In genomic region chr12:98504368-98504617, GRCh38 we compare ENCODE assay signal across 8 cellular contexts. TPM values are rescaled to one million over a fixed set of nuclear protein-coding genes. Genes with fewer than 3 reads are reported as not detected.
DNase-seq lines count a peak whose midpoint lies in the region; ATAC-seq and TF ChIP-seq lines count a peak whose summit lies in the region.

No MANE protein-coding gene starts in this region.

- no peaks in the 10 kb centered on the region for H3K9me2 ChIP-seq in OCI-LY1 (ENCODE audit: low read depth, low read length)

- H3F3A ChIP-seq in OCI-LY1 (ENCODE audit: insufficient read depth, low read length): no peaks in the 10 kb centered on the region

- no peaks in the 10 kb centered on the region for H3K36me3 ChIP-seq in BE2C
- H3K36me3 ChIP-seq in OCI-LY1 (ENCODE audit: insufficient read depth, low read length): no peaks in the 10 kb centered on the region

- H3K9ac ChIP-seq in OCI-LY1 (ENCODE audit: low read length): peak overlapping the region; percentile 78

- 0 out of 2 replicates have a peak overlapping the region, but pooled peaks have one; percentile 80 for H2AFZ ChIP-seq in OCI-LY1 (ENCODE audit: low read length)

- no peaks in the 10 kb centered on the region for H4K20me1 ChIP-seq in OCI-LY1 (ENCODE audit: insufficient read depth, low read length)

- peak overlapping the region; percentile 97 for H3K4me3 ChIP-seq in BE2C (ENCODE audit: low read depth, low read length)
- peak overlapping the region; percentile 65 for H3K4me3 ChIP-seq in OCI-LY1 (ENCODE audit: low read depth, low read length, poor library complexity, severe bottlenecking)
- peak overlapping the region; percentile 67 for H3K4me3 ChIP-seq in epithelial cell of esophagus (ENCODE audit: low read length)
- peak overlapping the region; percentile 79 for H3K4me3 ChIP-seq in skeletal muscle cell (ENCODE audit: low read depth, low read length)

- no peaks in the 10 kb centered on the region for H3K9me3 ChIP-seq in BE2C
- H3K9me3 ChIP-seq in OCI-LY1 (ENCODE audit: low read length): no peaks in the 10 kb centered on the region

- H3K4me1 ChIP-seq in BE2C: no peaks in the 10 kb centered on the region
- H3K4me1 ChIP-seq in OCI-LY1 (ENCODE audit: insufficient read depth, low read length, severe bottlenecking): peaks cover 6% of the 10 kb centered on the region

- no peak for DNase-seq in BE2C
- DNase-seq in epithelial cell of esophagus (ENCODE audit: low read depth): no peak
- DNase-seq in skeletal muscle cell (ENCODE audit: low read depth): no peak
- no peak for DNase-seq in SK-N-DZ (ENCODE audit: low spot score)
- no peak for DNase-seq in NCI-H2029 treated with DMSO at 0.1 percent for 48 hours (lab: John Stamatoyannopoulos, UW)

- H3K4me2 ChIP-seq in OCI-LY1 (ENCODE audit: low read length): peak overlapping the region; percentile 62

- TF ChIP-seq CTCF in BE2C (IDR thresholded peaks at IDR 0.05; ENCODE audit: low read depth, low read length) (no peak), OCI-LY1 (IDR thresholded peaks at IDR 0.05; ENCODE audit: low read length) (no peak), epithelial cell of esophagus (IDR thresholded peaks at IDR 0.05; ENCODE audit: insufficient read depth, low read depth, low read length, missing control alignments) (no peak)

- H3K27me3 ChIP-seq in BE2C: no peaks in the 10 kb centered on the region
- no peaks in the 10 kb centered on the region for H3K27me3 ChIP-seq in OCI-LY1 (ENCODE audit: insufficient read depth, low read length)

- peak overlapping the region; percentile 94 for H3K27ac ChIP-seq in OCI-LY1 (ENCODE audit: low read depth, low read length, poor library complexity, severe bottlenecking)

- ATAC-seq in GM21447 (IDR thresholded peaks at IDR 0.05; ENCODE audit: unreplicated experiment) (peak; percentile 3), HG03175 (IDR thresholded peaks at IDR 0.05; ENCODE audit: unreplicated experiment) (no peak)

- H3K79me2 ChIP-seq in OCI-LY1 (ENCODE audit: insufficient read depth, low read length): no peaks in the 10 kb centered on the region

RNA-seq across cellular contexts. Expression of gene TMPO, which starts 11.1 kb away (rescaled TPM):
- polyA plus RNA-seq in BE2C (2012; ENCODE audit: insufficient read depth, insufficient read length, low read depth): 42.7 TPM
- 372 and 415 TPM in 2 replicates for polyA plus RNA-seq in SK-N-DZ (2014; cell fraction: cytosol; rRNA removed)
- 248 and 287 TPM in 2 replicates for polyA plus RNA-seq in SK-N-DZ (2014; cell fraction: nucleus; rRNA removed)
